ENCODE assay signal across 18 cellular contexts in the genomic region with DNA sequence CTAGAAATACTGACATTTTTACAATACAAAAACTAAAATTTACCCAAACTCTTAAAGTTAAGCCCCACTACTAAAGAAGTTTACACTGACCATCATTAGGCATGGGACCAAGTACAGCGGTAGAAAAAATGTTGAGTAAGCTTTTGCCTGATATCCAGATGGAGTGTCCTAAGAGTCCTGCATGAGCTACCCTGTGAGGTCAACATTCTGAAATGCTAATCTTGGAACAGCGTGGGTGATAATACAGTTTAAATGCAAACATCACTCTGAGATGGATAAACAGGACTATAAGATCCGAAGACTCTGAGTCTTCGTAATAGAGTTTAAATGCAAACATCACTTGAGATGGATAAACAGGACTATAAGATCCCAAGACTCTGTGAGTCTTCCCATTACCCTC.
DNase-seq lines count a peak whose midpoint lies in the region; ATAC-seq and TF ChIP-seq lines count a peak whose summit lies in the region.
"Had no signal": no experiment of that assay in that cellular context is flagged by ENCODE, and none has a peak within 500 bp of the region (broad histone marks: within the 10 kb centered on the region; RNA-seq: fewer than 3 reads in every experiment).

No MANE protein-coding gene starts in this region.

- intact Hi-C loops in MCF 10A (cut with micrococcal nuclease): loop anchor here (2.0 kb wide), 2 partner anchors 43 to 129 kb away; no protein-coding TSS in a partner anchor
- intact Hi-C loops in breast epithelium (cut with DNase I; ENCODE audit: low total_unique reads): no loop called here

- H3K79me2 ChIP-seq in parathyroid adenoma: peaks cover 75% of the 10 kb centered on the region

- H3K27me3 ChIP-seq in breast epithelium: no peaks in the 10 kb centered on the region
- no peaks in the 10 kb centered on the region for H3K27me3 ChIP-seq in WERI-Rb-1 (ENCODE audit: insufficient read depth, low read depth, severe bottlenecking)
- H3K27me3 ChIP-seq in parathyroid adenoma (ENCODE audit: control insufficient read depth, insufficient read depth, low read length): no peaks in the 10 kb centered on the region

- no peaks in the 10 kb centered on the region for H3K36me3 ChIP-seq in breast epithelium
- peaks cover 90% of the 10 kb centered on the region for H3K36me3 ChIP-seq in WERI-Rb-1
- H3K36me3 ChIP-seq in parathyroid adenoma (ENCODE audit: control insufficient read depth, insufficient read depth, low read length): no peaks in the 10 kb centered on the region

- POLR2A ChIA-PET in MCF 10A (lab: Yijun Ruan, JAX): interaction anchor here (0.8 to 2.9 kb wide), 11 partner anchors 12 to 322 kb away, joined by 3 to 14 read pairs (median 4); a partner anchor contains a TSS

- peak overlapping the region; percentile 2 for H3K4me2 ChIP-seq in parathyroid adenoma (ENCODE audit: low read length)

- no peaks in the 10 kb centered on the region for H3K9me3 Mint-ChIP-seq in MCF 10A (ENCODE audit: unreplicated experiment)
- H3K9me3 Mint-ChIP-seq: activated T-helper 17 cell treated with anti-CD3 and anti-CD28 coated beads, Interleukin-2, amount 50 U/mL, for 72 hours; CD4-positive, alpha-beta T cell; stimulated activated naive CD8-positive, alpha-beta T cell treated with anti-CD3 and anti-CD28 coated beads, Interleukin-15, Interleukin-2, amounts not matched to agents 100 ng/mL and 50 ng/mL, for 24 hours had no signal

- TF ChIP-seq CTCF in MCF 10A (IDR thresholded peaks at IDR 0.05; ENCODE audit: unreplicated experiment) (no peak), breast epithelium (IDR thresholded peaks at IDR 0.05) (no peak), WERI-Rb-1 (IDR thresholded peaks at IDR 0.05; ENCODE audit: low read depth, low read length) (no peak), fibroblast of pulmonary artery (IDR thresholded peaks at IDR 0.05; ENCODE audit: low read length, missing control alignments) (no peak), parathyroid adenoma (IDR thresholded peaks at IDR 0.05) (no peak)

- peak overlapping the region; percentile 60 for H3K4me3 Mint-ChIP-seq in MCF 10A (ENCODE audit: unreplicated experiment)
- H3K4me3 Mint-ChIP-seq: activated CD8-positive, alpha-beta T cell treated with anti-CD3 and anti-CD28 coated beads, Interleukin-2, amount 10 ng/mL, durations not matched to agents 7 days and 5 days; activated T-helper 17 cell treated with anti-CD3 and anti-CD28 coated beads, Interleukin-2, amount 50 U/mL, for 72 hours; CD4-positive, alpha-beta T cell; stimulated activated naive CD8-positive, alpha-beta T cell treated with anti-CD3 and anti-CD28 coated beads, Interleukin-15, Interleukin-2, amounts not matched to agents 100 ng/mL and 50 ng/mL, for 24 hours had no signal

- DNase-seq in MCF 10A (ENCODE audit: unreplicated experiment): peak; percentile 49
- DNase-seq in breast epithelium (ENCODE audit: low spot score in 2 of 2): no peak
- DNase-seq in WERI-Rb-1: no peak
- DNase-seq in fibroblast of pulmonary artery (ENCODE audit: low read depth): peak; percentile 56
- no peak for DNase-seq in islet precursor cell
- DNase-seq in inferior parietal cortex (ENCODE audit: extremely low spot score): no peak
- DNase-seq: activated CD8-positive, alpha-beta T cell treated with anti-CD3 and anti-CD28 coated beads, Interleukin-2, amount 10 ng/mL, durations not matched to agents 7 days and 5 days; CD4-positive, alpha-beta T cell; hippocampal formation; KG1; NCI-H1105 treated with DMSO at 0.1 percent for 48 hours; stimulated activated CD4-positive, alpha-beta T cell treated with anti-CD3 and anti-CD28 coated beads, Interleukin-15, amount 100 ng/mL, for 24 hours; SW 1271 had no signal

- H3K9me3 ChIP-seq in breast epithelium (no peaks in the 10 kb centered on the region), WERI-Rb-1 (ENCODE audit: severe bottlenecking) (no peaks in the 10 kb centered on the region), parathyroid adenoma (ENCODE audit: control insufficient read depth, low read length) (no peaks in the 10 kb centered on the region)

- H2AFZ ChIP-seq in parathyroid adenoma: no peak overlapping the region

- no peak overlapping the region for H3K4me3 ChIP-seq in breast epithelium
- H3K4me3 ChIP-seq in WERI-Rb-1 (ENCODE audit: low read depth, low read length): no peak overlapping the region
- no peak overlapping the region for H3K4me3 ChIP-seq in fibroblast of pulmonary artery (replicated peaks; ENCODE audit: low read depth, low read length)
- H3K4me3 ChIP-seq in parathyroid adenoma (ENCODE audit: low read depth, low read length): no peak overlapping the region

- peaks cover 13% of the 10 kb centered on the region for H3K36me3 Mint-ChIP-seq in MCF 10A (ENCODE audit: insufficient read depth, unreplicated experiment)

- TSS peak; percentile 53 for BruUV-seq in MCF 10A (replicated peaks; lab: Mats Ljungman, UMichigan)

- H3K27ac Mint-ChIP-seq in MCF 10A (ENCODE audit: low read depth, unreplicated experiment): peak overlapping the region; percentile 87
- H3K27ac Mint-ChIP-seq: activated CD8-positive, alpha-beta T cell treated with anti-CD3 and anti-CD28 coated beads, Interleukin-2, amount 10 ng/mL, durations not matched to agents 7 days and 5 days; activated T-helper 17 cell treated with anti-CD3 and anti-CD28 coated beads, Interleukin-2, amount 50 U/mL, for 72 hours; CD4-positive, alpha-beta T cell; stimulated activated naive CD8-positive, alpha-beta T cell treated with anti-CD3 and anti-CD28 coated beads, Interleukin-15, Interleukin-2, amounts not matched to agents 100 ng/mL and 50 ng/mL, for 24 hours had no signal

- ATAC-seq in activated CD4-positive, CD25-positive, alpha-beta regulatory T cell treated with anti-CD3 and anti-CD28 coated beads, Interleukin-2, amount 50 U/mL, for 24 hours: no peak
- ATAC-seq: activated CD8-positive, alpha-beta T cell treated with anti-CD3 and anti-CD28 coated beads, Interleukin-2, amount 10 ng/mL, durations not matched to agents 7 days and 5 days; activated T-helper 17 cell treated with anti-CD3 and anti-CD28 coated beads, Interleukin-2, amount 50 U/mL, for 72 hours had no signal

- no peak overlapping the region for H3K9ac ChIP-seq in parathyroid adenoma

- H3K27ac ChIP-seq in breast epithelium: no peak overlapping the region
- H3K27ac ChIP-seq in WERI-Rb-1: peak overlapping the region; percentile 1
- peak overlapping the region; percentile 61 for H3K27ac ChIP-seq in parathyroid adenoma
- H3K27ac ChIP-seq: 22Rv1 had no signal

- TF ChIP-seq POLR2A in breast epithelium (IDR thresholded peaks at IDR 0.05): no peak

- H3K27me3 Mint-ChIP-seq in MCF 10A (ENCODE audit: insufficient read depth, unreplicated experiment): no peaks in the 10 kb centered on the region
- H3K27me3 Mint-ChIP-seq: activated T-helper 17 cell treated with anti-CD3 and anti-CD28 coated beads, Interleukin-2, amount 50 U/mL, for 72 hours; CD4-positive, alpha-beta T cell; stimulated activated naive CD8-positive, alpha-beta T cell treated with anti-CD3 and anti-CD28 coated beads, Interleukin-15, Interleukin-2, amounts not matched to agents 100 ng/mL and 50 ng/mL, for 24 hours had no signal

- H3K4me1 ChIP-seq in breast epithelium: peaks cover 0 to 5% of the 10 kb centered on the region in 2 donors
- peaks cover 72% of the 10 kb centered on the region for H3K4me1 ChIP-seq in parathyroid adenoma

- CTCF ChIA-PET in MCF 10A (lab: Yijun Ruan, JAX): interaction anchor here (0.6 to 1.6 kb wide), 8 partner anchors 20 to 615 kb away, joined by 3 to 5 read pairs (median 3); no protein-coding TSS in a partner anchor

- peaks cover 72% of the 10 kb centered on the region for H3K4me1 Mint-ChIP-seq in MCF 10A (ENCODE audit: insufficient read depth, unreplicated experiment)
- H3K4me1 Mint-ChIP-seq: activated T-helper 17 cell treated with anti-CD3 and anti-CD28 coated beads, Interleukin-2, amount 50 U/mL, for 72 hours had no signal

Comparison
In these comparisons a context has a peak if more than half of its experiments do, and no peak if none do; other contexts are left out.
1. DNase-seq: peak in MCF 10A (single experiment) and fibroblast of pulmonary artery (single experiment); none in breast epithelium (0 of 2), WERI-Rb-1 (single experiment), islet precursor cell (single experiment) and inferior parietal cortex (single experiment).
2. H3K27ac ChIP-seq: peak in WERI-Rb-1 (single experiment) and parathyroid adenoma (single experiment); none in breast epithelium (0 of 2).